In the genomic region with DNA sequence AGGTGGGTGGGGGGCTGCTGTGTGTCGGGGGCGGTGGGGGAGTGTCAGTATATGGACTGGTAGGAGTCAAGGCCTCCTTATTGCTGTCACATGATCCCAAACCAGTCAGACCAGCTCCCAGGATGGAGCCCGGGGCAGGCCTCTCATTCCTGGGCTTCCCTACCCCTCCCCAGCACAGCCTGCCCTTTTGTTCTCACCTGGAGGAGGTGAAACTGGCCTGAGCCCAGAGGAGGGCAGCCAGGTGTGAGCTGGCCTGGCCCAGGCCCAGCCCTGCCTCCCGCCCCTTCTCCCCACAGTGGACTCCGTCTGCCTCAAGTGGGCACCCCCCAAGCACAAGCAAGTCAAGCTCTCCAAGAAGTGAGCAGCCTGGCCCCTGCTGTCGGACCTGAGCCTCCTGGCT, we compare ENCODE assay signal across 14 cellular contexts. TPM values are rescaled to one million over a fixed set of nuclear protein-coding genes. Genes with fewer than 3 reads are reported as not detected.
DNase-seq lines count a peak whose midpoint lies in the region; TF ChIP-seq lines count a peak whose summit lies in the region.
"Had no signal": no experiment of that assay in that cellular context is flagged by ENCODE, and none has a peak within 500 bp of the region (broad histone marks: within the 10 kb centered on the region; RNA-seq: fewer than 3 reads in every experiment).

No MANE protein-coding gene starts in this region.

- WGBS in prostate gland: 50% methylated on average over 6 of the region's 6 CpGs

- H3K4me1 ChIP-seq in Peyer's patch (peaks cover 0 to 69% (median 15%) of the 10 kb centered on the region in 4 donors), prostate gland (replicated peaks) (peaks cover 35% of the 10 kb centered on the region)

- peaks cover 6% of the 10 kb centered on the region for H3K4me1 Mint-ChIP-seq in activated CD4-positive, alpha-beta T cell treated with anti-CD3 and anti-CD28 coated beads, Interleukin-2, amount 10 ng/mL, durations not matched to agents 24 days and 14 days
- H3K4me1 Mint-ChIP-seq: B cell had no signal

- DNase-seq in DMS79 (lab: John Stamatoyannopoulos, UW) (peak; percentile 15), Peyer's patch (peak in 2 of 3 donors; percentile 91), iPS-NIHi11 (ENCODE audit: low spot score) (peak; percentile 77), prostate gland (ENCODE audit: low spot score) (peak; percentile 91), NCI-H1105 (lab: John Stamatoyannopoulos, UW) (no peak), NCI-H1417 (lab: John Stamatoyannopoulos, UW) (no peak), NCI-H1417 treated with DMSO at 0.1 percent for 48 hours (lab: John Stamatoyannopoulos, UW) (no peak)
- no peak for DNase-seq in activated CD4-positive, alpha-beta T cell treated with anti-CD3 and anti-CD28 coated beads, Interleukin-2, amount 10 ng/mL, durations not matched to agents 24 days and 14 days
- DNase-seq: hippocampal formation; naive thymus-derived CD4-positive, alpha-beta T cell; NCI-H524; SHP77 had no signal

- no peaks in the 10 kb centered on the region for H3K27me3 Mint-ChIP-seq in activated CD4-positive, alpha-beta T cell treated with anti-CD3 and anti-CD28 coated beads, Interleukin-2, amount 10 ng/mL, durations not matched to agents 24 days and 14 days
- H3K27me3 Mint-ChIP-seq: B cell; naive thymus-derived CD4-positive, alpha-beta T cell had no signal

- H3K36me3 ChIP-seq in Peyer's patch: peaks cover 0 to 51% (median 0%) of the 10 kb centered on the region in 3 donors
- peaks cover 0 to 4% of the 10 kb centered on the region in 2 donors for H3K36me3 ChIP-seq in prostate gland

- H3K27me3 ChIP-seq in Peyer's patch (no peaks in the 10 kb centered on the region), prostate gland (replicated peaks; ENCODE audit: insufficient read depth) (no peaks in the 10 kb centered on the region)

- H3K27ac Mint-ChIP-seq in activated CD4-positive, alpha-beta T cell treated with anti-CD3 and anti-CD28 coated beads, Interleukin-2, amount 10 ng/mL, durations not matched to agents 24 days and 14 days: no peak overlapping the region
- H3K27ac Mint-ChIP-seq: B cell had no signal

- intact Hi-C loops in prostate gland (cut with DNase I): no loop called here
- intact Hi-C loops in activated CD4-positive, alpha-beta T cell treated with anti-CD3 and anti-CD28 coated beads, Interleukin-2, amount 10 ng/mL, durations not matched to agents 24 days and 14 days (cut with micrococcal nuclease): no loop called here

- peak in 1 of 2 donors; percentile 58 for TF ChIP-seq POLR2A in Peyer's patch (IDR thresholded peaks at IDR 0.05)
- no peak for TF ChIP-seq POLR2A in prostate gland (IDR thresholded peaks at IDR 0.05)

- peak overlapping the region in 1 of 4 donors; percentile 32 for H3K4me3 ChIP-seq in Peyer's patch
- H3K4me3 ChIP-seq in prostate gland: no peak overlapping the region

- H3K36me3 Mint-ChIP-seq in activated CD4-positive, alpha-beta T cell treated with anti-CD3 and anti-CD28 coated beads, Interleukin-2, amount 10 ng/mL, durations not matched to agents 24 days and 14 days (ENCODE audit: low read depth): peaks cover 26% of the 10 kb centered on the region

- H3K4me3 Mint-ChIP-seq in activated CD4-positive, alpha-beta T cell treated with anti-CD3 and anti-CD28 coated beads, Interleukin-2, amount 10 ng/mL, durations not matched to agents 24 days and 14 days: no peak overlapping the region
- H3K4me3 Mint-ChIP-seq: B cell; naive thymus-derived CD4-positive, alpha-beta T cell had no signal

- H3K9me3 ChIP-seq in Peyer's patch: no peaks in the 10 kb centered on the region
- H3K9me3 ChIP-seq in prostate gland: no peaks in the 10 kb centered on the region

- no peaks in the 10 kb centered on the region for H3K9me3 Mint-ChIP-seq in activated CD4-positive, alpha-beta T cell treated with anti-CD3 and anti-CD28 coated beads, Interleukin-2, amount 10 ng/mL, durations not matched to agents 24 days and 14 days
- H3K9me3 Mint-ChIP-seq: naive thymus-derived CD4-positive, alpha-beta T cell had no signal

- peak overlapping the region in 3 of 4 donors; percentile 89 to 96 (median 93) for H3K27ac ChIP-seq in Peyer's patch
- peak overlapping the region; percentile 92 to 94 for H3K27ac ChIP-seq in prostate gland

- TF ChIP-seq CTCF in Peyer's patch (IDR thresholded peaks at IDR 0.05) (peak in 1 of 6 experiments; percentile 5), prostate gland (IDR thresholded peaks at IDR 0.05) (no peak)

RNA-seq across cellular contexts. Expression of gene PRSS8, which starts 4.6 kb away (rescaled TPM):
- total RNA-seq in Peyer's patch (100 to 1,000 TPM in 3 of 4 donors, 10 to 100 TPM in 1; 27.2 to 666 (median 549) TPM), prostate gland (100 to 1,000 TPM in 1 of 2 donors, 10 to 100 TPM in 1; 29.9 to 118 TPM)
- total RNA-seq in activated CD4-positive, alpha-beta T cell treated with anti-CD3 and anti-CD28 coated beads, Interleukin-2, amount 10 ng/mL, durations not matched to agents 24 days and 14 days: not detected in 2 replicates
- total RNA-seq: B cell; naive thymus-derived CD4-positive, alpha-beta T cell; skeletal muscle tissue had no signal

RNA-seq across cellular contexts. Expression of gene KAT8, which starts 13.4 kb away (rescaled TPM):
- total RNA-seq in Peyer's patch: 10 to 100 TPM; 41.5 to 89.4 (median 70.0) TPM
- total RNA-seq in prostate gland: 100 to 1,000 TPM in 1 of 2 donors, 10 to 100 TPM in 1; 92.6 to 115 TPM
- 56.9 and 63.3 TPM in 2 replicates for total RNA-seq in activated CD4-positive, alpha-beta T cell treated with anti-CD3 and anti-CD28 coated beads, Interleukin-2, amount 10 ng/mL, durations not matched to agents 24 days and 14 days

RNA-seq across cellular contexts. Expression of gene PRSS36, which starts 19.0 kb away (rescaled TPM):
- total RNA-seq in Peyer's patch: 10 to 100 TPM in 3 of 4 donors, not detected in 1; 26.1 to 31.3 (median 28.2) TPM
- 1 to 10 TPM; 4.3 to 4.7 TPM for total RNA-seq in prostate gland
- 0.33 and 0.59 TPM in 2 replicates for total RNA-seq in activated CD4-positive, alpha-beta T cell treated with anti-CD3 and anti-CD28 coated beads, Interleukin-2, amount 10 ng/mL, durations not matched to agents 24 days and 14 days

RNA-seq across cellular contexts. Expression of gene BCKDK, which starts 22.7 kb away (rescaled TPM):
- total RNA-seq in Peyer's patch (10 to 100 TPM; 30.5 to 71.4 (median 41.8) TPM), prostate gland (10 to 100 TPM; 78.5 to 80.6 TPM)
- total RNA-seq in activated CD4-positive, alpha-beta T cell treated with anti-CD3 and anti-CD28 coated beads, Interleukin-2, amount 10 ng/mL, durations not matched to agents 24 days and 14 days: 44.3 and 44.9 TPM in 2 replicates

RNA-seq across cellular contexts. Expression of gene VKORC1, which starts 36.3 kb away (rescaled TPM):
- total RNA-seq in Peyer's patch (100 to 1,000 TPM in 2 of 4 donors, 10 to 100 TPM in 2; 20.6 to 207 (median 102) TPM), prostate gland (100 to 1,000 TPM; 106 to 175 TPM)
- 56.2 and 59.1 TPM in 2 replicates for total RNA-seq in activated CD4-positive, alpha-beta T cell treated with anti-CD3 and anti-CD28 coated beads, Interleukin-2, amount 10 ng/mL, durations not matched to agents 24 days and 14 days

Comparison
In these comparisons a context has a peak if more than half of its experiments do, and no peak if none do; other contexts are left out.
1. DNase-seq: peak in DMS79 (single experiment), Peyer's patch (2 of 3), iPS-NIHi11 (single experiment) and prostate gland (single experiment); none in activated CD4-positive, alpha-beta T cell treated with anti-CD3 and anti-CD28 coated beads, Interleukin-2, amount 10 ng/mL, durations not matched to agents 24 days and 14 days (single experiment), NCI-H1105 (single experiment), NCI-H1417 (0 of 3) and NCI-H1417 treated with DMSO at 0.1 percent for 48 hours (single experiment).
2. RNA of gene PRSS8, which starts 4.6 kb away (total RNA-seq): 27.2 to 666 TPM in Peyer's patch and 29.9 to 118 TPM in prostate gland; not detected in activated CD4-positive, alpha-beta T cell treated with anti-CD3 and anti-CD28 coated beads, Interleukin-2, amount 10 ng/mL, durations not matched to agents 24 days and 14 days; every median in the first group is over 10 times any median in the second.